In genomic region chr1:203025721-203026665, GRCh38 we compare ENCODE assay signal across 8 cellular contexts. TPM values are rescaled to one million over a fixed set of nuclear protein-coding genes. Genes with fewer than 3 reads are reported as not detected.
DNase-seq lines count a peak whose midpoint lies in the region; ATAC-seq and TF ChIP-seq lines count a peak whose summit lies in the region.

PPFIA4 (plus strand) TSS chr1:203026491; CDS start chr1:203039009, 12,518 bp downstream.

- peak within 1 kb of the TSS; percentile 72 to 83 (median 78) for H3K4me3 ChIP-seq in BLaER1 treated with 17β-estradiol and CSF1 and Interleukin-3, amounts not matched to agents 10 nM and 100 nM

- H3K9me3 ChIP-seq in BLaER1 treated with 17β-estradiol and CSF1 and Interleukin-3, amounts not matched to agents 10 nM and 100 nM (replicated peaks in 1 of 11) = 0 out of 22 replicates have a peak, but pooled peaks cover 0 to 6% (median 0%) of the 10 kb centered on the region in 11 experiments

- no peak for TF ChIP-seq CTCF in endothelial cell (IDR thresholded peaks at IDR 0.05; ENCODE audit: unreplicated experiment)
- TF ChIP-seq CTCF in mesothelial cell of epicardium (IDR thresholded peaks at IDR 0.05; ENCODE audit: unreplicated experiment) = no peak

- H3K4me3 Mint-ChIP-seq in endothelial cell (ENCODE audit: unreplicated experiment) (peak within 1 kb of the TSS; percentile 87), mesothelial cell of epicardium (peak within 1 kb of the TSS; percentile 72)

- H4K20me1 ChIP-seq in BLaER1 treated with 17β-estradiol and CSF1 and Interleukin-3, amounts not matched to agents 10 nM and 100 nM = peaks cover 0 to 10% (median 0%) of the 10 kb centered on the region in 11 experiments; a peak in 2 of 22 replicates

- H3K4me1 Mint-ChIP-seq in endothelial cell (ENCODE audit: unreplicated experiment) = peaks cover 8% of the 10 kb centered on the region
- peaks cover 18% of the 10 kb centered on the region for H3K4me1 Mint-ChIP-seq in mesothelial cell of epicardium

- H3K27me3 ChIP-seq in BLaER1 treated with 17β-estradiol and CSF1 and Interleukin-3, amounts not matched to agents 10 nM and 100 nM = peaks cover 0 to 7% (median 0%) of the 10 kb centered on the region in 11 experiments; a peak in 2 of 22 replicates

- DNase-seq in HT-29 (ENCODE audit: low spot score) (peak; percentile 75), NOMO-1 (lab: John Stamatoyannopoulos, UW; ENCODE audit: unreplicated experiment in 2 of 2) (peak; percentile 64 to 86), endothelial cell (ENCODE audit: low spot score) (peak; percentile 90), mesothelial cell of epicardium (ENCODE audit: low spot score in 2 of 2, unreplicated experiment in 2 of 2) (peak; percentile 89 to 90)
- DNase-seq in activated CD8-positive, alpha-beta memory T cell treated with anti-CD3 and anti-CD28 coated beads, Interleukin-2, amount 50 U/mL, for 24 hours (ENCODE audit: extremely low read depth) = peak; percentile 59
- peak; percentile 56 for DNase-seq in stimulated activated CD8-positive, alpha-beta memory T cell treated with anti-CD3 and anti-CD28 coated beads, Interleukin-15, amount 100 ng/mL, for 1 hour (ENCODE audit: low read depth)

- H3K36me3 ChIP-seq in BLaER1 treated with 17β-estradiol and CSF1 and Interleukin-3, amounts not matched to agents 10 nM and 100 nM = peaks cover 36 to 55% (median 41%) of the 10 kb centered on the region in 11 experiments

- H3K9ac ChIP-seq in BLaER1 treated with 17β-estradiol and CSF1 and Interleukin-3, amounts not matched to agents 10 nM and 100 nM = peak within 1 kb of the TSS; percentile 71 to 88 (median 83)

- H3K27ac ChIP-seq in BLaER1 treated with 17β-estradiol and CSF1 and Interleukin-3, amounts not matched to agents 10 nM and 100 nM = peak within 1 kb of the TSS; percentile 54 to 82 (median 77)

- no peaks in the 10 kb centered on the region for H3K9me3 Mint-ChIP-seq in endothelial cell (ENCODE audit: unreplicated experiment)
- no peaks in the 10 kb centered on the region for H3K9me3 Mint-ChIP-seq in mesothelial cell of epicardium

- H3K36me3 Mint-ChIP-seq in endothelial cell (ENCODE audit: low read depth, unreplicated experiment) (peaks cover 27% of the 10 kb centered on the region), mesothelial cell of epicardium (peaks cover 7% of the 10 kb centered on the region)

- H3K4me1 ChIP-seq in BLaER1 treated with 17β-estradiol and CSF1 and Interleukin-3, amounts not matched to agents 10 nM and 100 nM = peaks cover 21 to 49% (median 39%) of the 10 kb centered on the region in 10 experiments

- H3K27me3 Mint-ChIP-seq in endothelial cell (ENCODE audit: unreplicated experiment) (peaks cover 14% of the 10 kb centered on the region), mesothelial cell of epicardium (ENCODE audit: low read depth) (peaks cover 19% of the 10 kb centered on the region)

- H3K4me2 ChIP-seq in BLaER1 treated with 17β-estradiol and CSF1 and Interleukin-3, amounts not matched to agents 10 nM and 100 nM = peak within 1 kb of the TSS; percentile 87 to 100 (median 100)

- H3K27ac Mint-ChIP-seq in endothelial cell (ENCODE audit: unreplicated experiment) (peak within 1 kb of the TSS; percentile 32), mesothelial cell of epicardium (peak within 1 kb of the TSS; percentile 82)

- peak; percentile 74 for ATAC-seq in GM19452 (IDR thresholded peaks at IDR 0.05; ENCODE audit: unreplicated experiment)

RNA-seq across cellular contexts. Expression of gene PPFIA4, which starts in this region (rescaled TPM):
- 0.08 and 0.16 TPM in 2 replicates for total RNA-seq in HT-29 (2014; rRNA removed; shearing (Covaris generic))
- 4.0 TPM for total RNA-seq in endothelial cell (ENCODE audit: unreplicated experiment)
- total RNA-seq in mesothelial cell of epicardium = 35.3 to 39.4 TPM (median 38.9 TPM) in 3 replicates

Comparison
In these comparisons a context has a peak if more than half of its experiments do, and no peak if none do; other contexts are left out.
1. Peak in every context shown above with its lines: DNase-seq, ATAC-seq, H3K4me3 ChIP-seq and H3K27ac ChIP-seq.
2. Peak in DNase-seq in HT-29; RNA of the gene not detected or under 1 TPM.